ENCODE assay signal across 14 cellular contexts in the genomic region with DNA sequence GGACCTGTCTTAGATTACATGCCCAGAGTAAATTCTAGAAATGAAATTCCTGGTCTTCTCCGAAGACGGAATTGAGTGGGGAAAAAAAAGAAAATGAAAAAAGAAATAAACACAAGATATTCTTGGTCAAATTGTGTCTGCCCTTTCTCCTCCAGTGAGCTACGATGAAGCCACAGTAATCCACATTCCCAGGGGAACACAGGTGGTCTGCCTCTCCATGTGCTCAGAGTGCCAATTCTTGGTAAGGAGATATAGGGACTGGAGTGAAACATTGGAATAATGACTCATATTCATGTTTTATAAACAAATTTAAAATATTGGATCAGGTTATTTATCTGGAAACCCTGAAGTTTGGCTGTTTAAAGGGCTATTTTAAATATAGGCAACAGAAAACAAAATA. TPM values are rescaled to one million over a fixed set of nuclear protein-coding genes. Genes with fewer than 3 reads are reported as not detected.
DNase-seq lines count a peak whose midpoint lies in the region; TF ChIP-seq lines count a peak whose summit lies in the region.
"Had no signal": no experiment of that assay in that cellular context is flagged by ENCODE, and none has a peak within 500 bp of the region (broad histone marks: within the 10 kb centered on the region; RNA-seq: fewer than 3 reads in every experiment).

No MANE protein-coding gene starts in this region.

- no peaks in the 10 kb centered on the region for H3K4me1 ChIP-seq in OCI-LY7 (ENCODE audit: insufficient read depth, low read length, poor library complexity, severe bottlenecking)
- H3K4me1 ChIP-seq: BE2C had no signal

- H2AFZ ChIP-seq in OCI-LY7 (ENCODE audit: low read length): no peak overlapping the region
- H2AFZ ChIP-seq: GM23248 had no signal

- POLR2A ChIA-PET in OCI-LY7 (lab: Charles Lee): interaction anchor here (0.7 kb wide), 1 partner anchor 11 kb away, joined by 3 read pairs; no protein-coding TSS in a partner anchor

- H4K20me1 ChIP-seq in OCI-LY7 (ENCODE audit: insufficient read depth, low read length): no peaks in the 10 kb centered on the region

- intact Hi-C loops in OCI-LY7 (cut with micrococcal nuclease; ENCODE audit: unreplicated experiment): no loop called here
- intact Hi-C loops in activated T-helper 2 cell treated with anti-CD3 and anti-CD28 coated beads, Interferon-gamma antibody, Interleukin-2, Interleukin-4, amounts not matched to agents 10 μg/mL and 5 μg/mL and 100 μg/mL, durations not matched to agents 14 hours and 24 hours and 36 hours (cut with micrococcal nuclease): no loop called here

- no peak overlapping the region for H3K4me2 ChIP-seq in OCI-LY7 (ENCODE audit: low read length)
- H3K4me2 ChIP-seq: A549 had no signal

- no peaks in the 10 kb centered on the region for H3K9me2 ChIP-seq in OCI-LY7 (ENCODE audit: insufficient read depth, low read length)

- CTCF ChIA-PET in OCI-LY7 (lab: Charles Lee; ENCODE audit: unreplicated experiment): no interaction called here

- H3K27ac ChIP-seq in OCI-LY7 (ENCODE audit: low read depth, low read length, poor library complexity, severe bottlenecking): no peak overlapping the region
- H3K27ac ChIP-seq: C4-2B, GM23248, HL-60 had no signal

- BruUV-seq in OCI-LY7 (replicated peaks; lab: Mats Ljungman, UMichigan): no TSS peak

- H3K36me3 ChIP-seq in OCI-LY7 (ENCODE audit: insufficient read depth, low read length): no peaks in the 10 kb centered on the region
- H3K36me3 ChIP-seq: BE2C had no signal

- peaks cover 3% of the 10 kb centered on the region for H3K36me3 Mint-ChIP-seq in activated T-helper 2 cell treated with anti-CD3 and anti-CD28 coated beads, Interferon-gamma antibody, Interleukin-2, Interleukin-4, amounts not matched to agents 10 μg/mL and 5 μg/mL and 100 μg/mL, durations not matched to agents 14 hours and 24 hours and 36 hours (ENCODE audit: low read depth)
- H3K36me3 Mint-ChIP-seq: CD4-positive, alpha-beta memory T cell had no signal

- H3K4me3 ChIP-seq in OCI-LY7 (ENCODE audit: low read depth, low read length, poor library complexity, severe bottlenecking): no peak overlapping the region
- H3K4me3 ChIP-seq: A549, GM23248 had no signal

- H3K4me1 Mint-ChIP-seq in activated T-helper 2 cell treated with anti-CD3 and anti-CD28 coated beads, Interferon-gamma antibody, Interleukin-2, Interleukin-4, amounts not matched to agents 10 μg/mL and 5 μg/mL and 100 μg/mL, durations not matched to agents 14 hours and 24 hours and 36 hours (ENCODE audit: low read depth): peaks cover 6% of the 10 kb centered on the region

- DNase-seq in NCI-H524 (lab: John Stamatoyannopoulos, UW) (peak; percentile 63 to 71), NCI-H524 treated with DMSO at 0.1 percent for 48 hours (lab: John Stamatoyannopoulos, UW) (no peak), NCI-H1092 treated with DMSO at 0.1 percent for 48 hours (lab: John Stamatoyannopoulos, UW) (peak; percentile 49), NCI-H82 (lab: John Stamatoyannopoulos, UW) (peak; percentile 80), DMS79 (lab: John Stamatoyannopoulos, UW) (no peak), OCI-LY7 (ENCODE audit: low spot score) (no peak)
- DNase-seq in activated T-helper 2 cell treated with anti-CD3 and anti-CD28 coated beads, Interferon-gamma antibody, Interleukin-2, Interleukin-4, amounts not matched to agents 10 μg/mL and 5 μg/mL and 100 μg/mL, durations not matched to agents 14 hours and 24 hours and 36 hours (ENCODE audit: low spot score): no peak
- DNase-seq: BE2C; CD4-positive, alpha-beta memory T cell; DMS53 had no signal

- no peak overlapping the region for H3K4me3 Mint-ChIP-seq in activated T-helper 2 cell treated with anti-CD3 and anti-CD28 coated beads, Interferon-gamma antibody, Interleukin-2, Interleukin-4, amounts not matched to agents 10 μg/mL and 5 μg/mL and 100 μg/mL, durations not matched to agents 14 hours and 24 hours and 36 hours (ENCODE audit: low read depth)
- H3K4me3 Mint-ChIP-seq: CD4-positive, alpha-beta memory T cell had no signal

- TF ChIP-seq CTCF in OCI-LY7 (conservative IDR thresholded peaks at IDR 0.05; ENCODE audit: low read length): no peak

- no peaks in the 10 kb centered on the region for H3K79me2 ChIP-seq in OCI-LY7 (ENCODE audit: insufficient read depth, low read depth, low read length)

- peaks cover 4% of the 10 kb centered on the region for H3K9me3 Mint-ChIP-seq in activated T-helper 2 cell treated with anti-CD3 and anti-CD28 coated beads, Interferon-gamma antibody, Interleukin-2, Interleukin-4, amounts not matched to agents 10 μg/mL and 5 μg/mL and 100 μg/mL, durations not matched to agents 14 hours and 24 hours and 36 hours

- no peaks in the 10 kb centered on the region for H3K9me3 ChIP-seq in OCI-LY7 (ENCODE audit: low read length)
- H3K9me3 ChIP-seq: A549, BE2C had no signal

- peaks cover 10% of the 10 kb centered on the region for H3K27me3 Mint-ChIP-seq in activated T-helper 2 cell treated with anti-CD3 and anti-CD28 coated beads, Interferon-gamma antibody, Interleukin-2, Interleukin-4, amounts not matched to agents 10 μg/mL and 5 μg/mL and 100 μg/mL, durations not matched to agents 14 hours and 24 hours and 36 hours (ENCODE audit: low read depth)

- no peak overlapping the region for H3K27ac Mint-ChIP-seq in activated T-helper 2 cell treated with anti-CD3 and anti-CD28 coated beads, Interferon-gamma antibody, Interleukin-2, Interleukin-4, amounts not matched to agents 10 μg/mL and 5 μg/mL and 100 μg/mL, durations not matched to agents 14 hours and 24 hours and 36 hours
- H3K27ac Mint-ChIP-seq: CD4-positive, alpha-beta memory T cell had no signal

RNA-seq across cellular contexts. Expression of gene MGST2, which starts 54.2 kb away (rescaled TPM):
- 9.3 and 11.7 TPM in 2 replicates for total RNA-seq in OCI-LY7 (2014; rRNA removed; shearing (Covaris generic))
- 4.7 and 7.6 TPM in 2 replicates for total RNA-seq in OCI-LY7 (2022)
- 29.5 and 32.5 TPM in 2 replicates for total RNA-seq in activated T-helper 2 cell treated with anti-CD3 and anti-CD28 coated beads, Interferon-gamma antibody, Interleukin-2, Interleukin-4, amounts not matched to agents 10 μg/mL and 5 μg/mL and 100 μg/mL, durations not matched to agents 14 hours and 24 hours and 36 hours

RNA-seq across cellular contexts. Expression of gene SETD7, which starts 55.4 kb away (rescaled TPM):
- total RNA-seq in OCI-LY7 (2014; rRNA removed; shearing (Covaris generic)): 17.6 and 21.0 TPM in 2 replicates
- 35.6 and 37.3 TPM in 2 replicates for total RNA-seq in OCI-LY7 (2022)
- total RNA-seq in activated T-helper 2 cell treated with anti-CD3 and anti-CD28 coated beads, Interferon-gamma antibody, Interleukin-2, Interleukin-4, amounts not matched to agents 10 μg/mL and 5 μg/mL and 100 μg/mL, durations not matched to agents 14 hours and 24 hours and 36 hours: 20.3 and 20.7 TPM in 2 replicates

Comparison
In these comparisons a context has a peak if more than half of its experiments do, and no peak if none do; other contexts are left out.
1. DNase-seq: peak in NCI-H524 (2 of 2), NCI-H1092 treated with DMSO at 0.1 percent for 48 hours (single experiment) and NCI-H82 (single experiment); none in NCI-H524 treated with DMSO at 0.1 percent for 48 hours (single experiment), DMS79 (single experiment), OCI-LY7 (single experiment) and activated T-helper 2 cell treated with anti-CD3 and anti-CD28 coated beads, Interferon-gamma antibody, Interleukin-2, Interleukin-4, amounts not matched to agents 10 μg/mL and 5 μg/mL and 100 μg/mL, durations not matched to agents 14 hours and 24 hours and 36 hours (single experiment).